ENCODE assay signal across 8 cellular contexts in genomic region chr4:37685726-37686372, GRCh38. TPM values are rescaled to one million over a fixed set of nuclear protein-coding genes. Genes with fewer than 3 reads are reported as not detected.
DNase-seq lines count a peak whose midpoint lies in the region; ATAC-seq, FAIRE-seq and TF ChIP-seq lines count a peak whose summit lies in the region.

No MANE protein-coding gene starts in this region.

- peak overlapping the region; percentile 73 to 83 for H3K4me2 ChIP-seq in H1 (ENCODE audit: insufficient read depth in 1 of 2, low read depth in 2 of 2, low read length in 2 of 2)

- H3K23me2 ChIP-seq in H1 (ENCODE audit: low read depth, low read length) = peaks cover 5% of the 10 kb centered on the region; the same call in 1 of the 2 replicates

- peak overlapping the region; percentile 50; the same call in 1 of the 2 replicates for H2BK12ac ChIP-seq in H1 (ENCODE audit: low read depth, low read length)

- CTCF ChIA-PET in GM10248 (lab: Yijun Ruan, JAX) (interaction anchor here (0.9 to 1.4 kb wide), 2 partner anchors 9 to 10 kb away, joined by 4 read pairs; no protein-coding TSS in a partner anchor), H1 (lab: Charles Lee; ENCODE audit: partially characterized antibody) (interaction anchor here (0.7 to 1.5 kb wide), 3 partner anchors 10 to 116 kb away, joined by 3 read pairs; no protein-coding TSS in a partner anchor)

- H3K9me3 ChIP-seq in H1 (ENCODE audit: insufficient read depth in 2 of 2, low read depth in 1 of 2, low read length in 1 of 2) (no peaks in the 10 kb centered on the region), muscle layer of colon (ENCODE audit: low read length) (no peaks in the 10 kb centered on the region), subcutaneous abdominal adipose tissue (ENCODE audit: control insufficient read depth in 5 of 5, low read length in 5 of 5) (no peaks in the 10 kb centered on the region)

- H4K91ac ChIP-seq in H1 (replicated peaks; ENCODE audit: insufficient read length, low read length) = no peak overlapping the region

- peak; percentile 35 to 84 for TF ChIP-seq POLR2A in H1 (IDR thresholded peaks at IDR 0.05; ENCODE audit: control extremely low read depth in 1 of 2, low read depth in 2 of 2, low read length in 2 of 2)

- no peak overlapping the region for H4K5ac ChIP-seq in H1 (ENCODE audit: insufficient read length, low read depth, low read length)

- peak overlapping the region; percentile 66 to 89 (median 74) for H3K9ac ChIP-seq in H1 (replicated peaks in 1 of 4; ENCODE audit: extremely low read depth in 1 of 4, low read depth in 3 of 4, low read length in 3 of 4)
- H3K9ac ChIP-seq in muscle layer of colon (ENCODE audit: low read length) = peak overlapping the region; percentile 64
- peak overlapping the region; percentile 73 to 91 (median 87) for H3K9ac ChIP-seq in subcutaneous abdominal adipose tissue (ENCODE audit: low read length in 5 of 5)

- peaks cover 2 to 12% (median 6%) of the 10 kb centered on the region in 4 experiments; a peak in 5 of 7 replicates for H3K4me1 ChIP-seq in H1 (replicated peaks in 1 of 4; ENCODE audit: control insufficient read depth in 3 of 4, insufficient read depth in 4 of 4, low read length in 3 of 4)
- H3K4me1 ChIP-seq in muscle layer of colon (ENCODE audit: insufficient read depth, low read length) = peaks cover 39% of the 10 kb centered on the region
- H3K4me1 ChIP-seq in subcutaneous abdominal adipose tissue (ENCODE audit: control insufficient read depth in 5 of 5, insufficient read depth in 5 of 5, low read length in 5 of 5) = peaks cover 2 to 34% (median 28%) of the 10 kb centered on the region in 5 donors

- ATAC-seq in GM21529 (IDR thresholded peaks at IDR 0.05; ENCODE audit: unreplicated experiment) = peak; percentile 19

- no peak overlapping the region for H3K14ac ChIP-seq in H1 (ENCODE audit: insufficient read length)

- H2BK5ac ChIP-seq in H1 (ENCODE audit: low read depth, low read length) = peak overlapping the region; percentile 44; the same call in 1 of the 2 replicates

- no peaks in the 10 kb centered on the region for H3K79me1 ChIP-seq in H1 (ENCODE audit: low read depth, low read length)

- TF ChIP-seq EP300 in Ishikawa (IDR thresholded peaks at IDR 0.05; ENCODE audit: borderline replicate concordance) = no peak
- TF ChIP-seq EP300 in H1 (IDR thresholded peaks at IDR 0.05; ENCODE audit: borderline replicate concordance in 1 of 2, low read depth in 2 of 2, low read length in 2 of 2) = no peak

- peak overlapping the region; percentile 48 for H3K18ac ChIP-seq in H1 (ENCODE audit: extremely low read depth, low read length)

- H3K56ac ChIP-seq in H1 (replicated peaks; ENCODE audit: insufficient read length, low read depth, low read length) = peak overlapping the region; percentile 39

- no peak overlapping the region for H2BK20ac ChIP-seq in H1 (ENCODE audit: low read length)

- no peaks in the 10 kb centered on the region for H3K79me2 ChIP-seq in H1 (ENCODE audit: control insufficient read depth in 1 of 2, insufficient read depth in 2 of 2, low read length in 2 of 2)

- H3K23ac ChIP-seq in H1 (ENCODE audit: insufficient read length) = no peak overlapping the region

- 2% methylated on average over 51 of the region's 82 CpGs; no CpG with 5 or more reads in 1 of the 2 experiments for WGBS in H1 (ENCODE audit: extremely low coverage in 1 of 2, insufficient coverage in 1 of 2, insufficient read length in 1 of 2, insufficient replicate concordance in 2 of 2, low coverage in 1 of 2, low lambda C conversion rate in 2 of 2, missing lambda C conversion rate in 1 of 2), 2 experiments

- no peak for FAIRE-seq in H1 (lab: Jason Lieb, UNC)

- H2BK15ac ChIP-seq in H1 (ENCODE audit: low read length) = no peak overlapping the region

- H3K4me3 ChIP-seq in H1 (ENCODE audit: extremely low read depth in 1 of 4, insufficient read depth in 2 of 4, low read depth in 3 of 4, low read length in 4 of 4) (peak overlapping the region; percentile 71 to 90 (median 74)), muscle layer of colon (ENCODE audit: low read depth in 1 of 2, low read length in 2 of 2) (peak overlapping the region; percentile 71 to 73), subcutaneous abdominal adipose tissue (ENCODE audit: low read depth in 1 of 5, low read length in 5 of 5) (peak overlapping the region; percentile 76 to 91 (median 87))

- H3K27me3 ChIP-seq in H1 (replicated peaks in 1 of 4; ENCODE audit: control insufficient read depth in 3 of 4, extremely low read depth in 1 of 4, insufficient read depth in 3 of 4, low read length in 3 of 4) = peaks cover 0 to 13% (median 7%) of the 10 kb centered on the region in 4 experiments; a peak in 5 of 7 replicates
- H3K27me3 ChIP-seq in muscle layer of colon (ENCODE audit: control insufficient read depth in 1 of 2, insufficient read depth in 2 of 2, low read length in 2 of 2) = no peaks in the 10 kb centered on the region
- no peaks in the 10 kb centered on the region for H3K27me3 ChIP-seq in subcutaneous abdominal adipose tissue (ENCODE audit: control insufficient read depth in 5 of 5, insufficient read depth in 4 of 5, low read length in 5 of 5)

- TF ChIP-seq RAD21 in Ishikawa (IDR thresholded peaks at IDR 0.05; ENCODE audit: low read depth) = no peak
- TF ChIP-seq RAD21 in H1 (IDR thresholded peaks at IDR 0.05 in 1 of 2, conservative IDR thresholded peaks at IDR 0.05 in 1 of 2; ENCODE audit: low read depth in 2 of 2, low read length in 2 of 2) = no peak

- H3K36me3 ChIP-seq in H1 (ENCODE audit: control insufficient read depth in 2 of 4, insufficient read depth in 4 of 4, low read length in 3 of 4) = no peaks in the 10 kb centered on the region
- no peaks in the 10 kb centered on the region for H3K36me3 ChIP-seq in muscle layer of colon (ENCODE audit: insufficient read depth, low read length)
- H3K36me3 ChIP-seq in subcutaneous abdominal adipose tissue (ENCODE audit: control insufficient read depth in 5 of 5, insufficient read depth in 5 of 5, low read length in 5 of 5) = no peaks in the 10 kb centered on the region

- peaks cover 0 to 1% of the 10 kb centered on the region in 2 experiments for H4K20me1 ChIP-seq in H1 (replicated peaks in 1 of 2; ENCODE audit: control insufficient read depth in 1 of 2, insufficient read depth in 2 of 2, low read length in 2 of 2)

- peak overlapping the region; percentile 89 for H4K8ac ChIP-seq in H1 (ENCODE audit: extremely low read depth, insufficient read depth, low read length)

- H2BK120ac ChIP-seq in H1 (replicated peaks; ENCODE audit: low read depth, low read length) = no peak overlapping the region

- H3K27ac ChIP-seq in H1 (ENCODE audit: low read depth, low read length) (peak overlapping the region; percentile 57; the same call in 1 of the 2 replicates), muscle layer of colon (ENCODE audit: low read depth, low read length) (peak overlapping the region; percentile 67), subcutaneous abdominal adipose tissue (ENCODE audit: low read depth, low read length) (peak overlapping the region; percentile 90)

- no peak overlapping the region for H3K4ac ChIP-seq in H1 (replicated peaks; ENCODE audit: insufficient read length, low read depth, low read length)

- H2AFZ ChIP-seq in H1 (ENCODE audit: low read length) = no peak overlapping the region; the same call in 1 of the 2 replicates

- TF ChIP-seq CTCF in GM10248 (IDR thresholded peaks at IDR 0.05; ENCODE audit: control extremely low read depth, extremely low read depth, low read depth, missing control alignments) (no peak), H1 (IDR thresholded peaks at IDR 0.05; ENCODE audit: control extremely low read depth in 1 of 3, insufficient read depth in 1 of 3, low read depth in 1 of 3, low read length in 3 of 3) (no peak)

- no peak overlapping the region for H2AK5ac ChIP-seq in H1 (ENCODE audit: low read depth, low read length)

- POLR2A ChIA-PET in GM10248 (lab: Yijun Ruan, JAX) (interaction anchor here (0.6 kb wide), 1 partner anchor 1914 kb away, joined by 6 read pairs; no protein-coding TSS in a partner anchor), H1 (lab: Charles Lee; ENCODE audit: partially characterized antibody) (interaction anchor here (0.7 to 1.1 kb wide), 2 partner anchors 10 to 26 kb away, joined by 3 to 4 read pairs; no protein-coding TSS in a partner anchor)

- DNase-seq in GM10248 (ENCODE audit: extremely low spot score) (peak; percentile 28), H1 (ENCODE audit: low read depth in 1 of 2, low spot score in 2 of 2) (no peak), NCI-H2107 treated with DMSO at 0.1 percent for 48 hours (lab: John Stamatoyannopoulos, UW; ENCODE audit: unreplicated experiment) (no peak)
- DNase-seq in activated CD4-positive, alpha-beta T cell treated with anti-CD3 and anti-CD28 coated beads, Interleukin-2, amount 50 U/mL, for 48 hours = peak; percentile 50 to 54

TF ChIP-seq in Ishikawa, 13 proteins besides CTCF, POLR2A, EP300 and RAD21 (continues in another document):
- TF ChIP-seq TAF1 (IDR thresholded peaks at IDR 0.05; ENCODE audit: low read depth) = peak; percentile 77; the same call in 1 of the 2 replicates
- TF ChIP-seq USF1 (IDR thresholded peaks at IDR 0.05) = no peak
- no peak; the same call in 1 of the 2 replicates for TF ChIP-seq TCF12 (IDR thresholded peaks at IDR 0.05; ENCODE audit: low read depth)

TF ChIP-seq in H1, 55 proteins besides CTCF, POLR2A, EP300 and RAD21 (continues in another document):
- TF ChIP-seq CHD2 (IDR thresholded peaks at IDR 0.05; ENCODE audit: low read length) (no peak), CHD1 (IDR thresholded peaks at IDR 0.05; ENCODE audit: low read depth, low read length) (no peak), KDM4A (IDR thresholded peaks at IDR 0.05; ENCODE audit: low read depth, low read length, severe bottlenecking) (peak; percentile 80), BACH1 (IDR thresholded peaks at IDR 0.05; ENCODE audit: low read length) (0 out of 2 replicates have a peak, but pooled peaks have one; percentile 3), EGR1 (IDR thresholded peaks at IDR 0.05; ENCODE audit: borderline replicate concordance, low read depth, low read length) (no peak), BRCA1 (IDR thresholded peaks at IDR 0.05; ENCODE audit: low read depth, low read length) (no peak), YY1 (IDR thresholded peaks at IDR 0.05; ENCODE audit: low read depth, low read length) (no peak), MAX (IDR thresholded peaks at IDR 0.05) (no peak)

RNA-seq across cellular contexts. Expression of gene RELL1, which starts 0.3 kb away (rescaled TPM):
- total RNA-seq in H1 (2021; fragmentation: NEBNext Ultra II Directional; extraction: Animal tissue kit (Norgen Biotek cat#: 25700)) = 13.7 and 14.1 TPM in 2 replicates
- 2.1 and 2.2 TPM in 2 replicates for polyA plus RNA-seq in H1 (2011; rRNA removed)
- 2.9 TPM for polyA plus RNA-seq in H1 (2011; cell fraction: cytosol; rRNA removed)
- 2.5 TPM for polyA plus RNA-seq in H1 (2011; cell fraction: nucleus; rRNA removed)
- polyA plus RNA-seq in H1 (2012, experiment 1 of 2) = 2.9 to 4.0 TPM (median 3.1 TPM) in 4 replicates
- polyA plus RNA-seq in H1 (2012, experiment 2 of 2) = 0.68 TPM
- polyA plus RNA-seq in H1 (2013, experiment 1 of 2) = 8.5 TPM
- polyA plus RNA-seq in H1 (2013, experiment 2 of 2) = 10.2 TPM
- polyA minus RNA-seq in H1 (2011; rRNA and poly(A)+ RNA removed) = 10.9 and 12.0 TPM in 2 replicates
- polyA minus RNA-seq in H1 (2011; cell fraction: cytosol; rRNA and poly(A)+ RNA removed) = 9.8 TPM
- 10.0 TPM for polyA minus RNA-seq in H1 (2011; cell fraction: nucleus; rRNA and poly(A)+ RNA removed)

Comparison
In these comparisons a context has a peak if more than half of its experiments do, and no peak if none do; other contexts are left out.
1. DNase-seq: peak in GM10248 (single experiment) and activated CD4-positive, alpha-beta T cell treated with anti-CD3 and anti-CD28 coated beads, Interleukin-2, amount 50 U/mL, for 48 hours (2 of 2); none in H1 (0 of 2) and NCI-H2107 treated with DMSO at 0.1 percent for 48 hours (single experiment).
2. Peak in every context shown above with its lines, with median percentiles within 50 percentile points of each other: H3K27ac ChIP-seq, H3K4me3 ChIP-seq and H3K9ac ChIP-seq.